ENCODE assay signal across 8 cellular contexts in genomic region chr1:72804541-72804940, GRCh38.
"Had no signal": no experiment of that assay in that cellular context is flagged by ENCODE, and none has a peak within 500 bp of the region (broad histone marks: within the 10 kb centered on the region; RNA-seq: fewer than 3 reads in every experiment).

No MANE protein-coding gene starts in this region.

- ATAC-seq: GM23338 had no signal

- H2AFZ ChIP-seq: GM23338 had no signal

- H3K27ac ChIP-seq: KMS-11 had no signal

- H3K9ac ChIP-seq: KMS-11 had no signal

- H3K4me2 ChIP-seq: GM23338, KMS-11 had no signal

- FAIRE-seq: H1, H54, HTR-8/SVneo had no signal

- H3K4me3 ChIP-seq: GM23338 had no signal

- DNase-seq: H9, HCEC 1CT, KBM-7 had no signal
